ENCODE assay signal across 23 cellular contexts in the genomic region with DNA sequence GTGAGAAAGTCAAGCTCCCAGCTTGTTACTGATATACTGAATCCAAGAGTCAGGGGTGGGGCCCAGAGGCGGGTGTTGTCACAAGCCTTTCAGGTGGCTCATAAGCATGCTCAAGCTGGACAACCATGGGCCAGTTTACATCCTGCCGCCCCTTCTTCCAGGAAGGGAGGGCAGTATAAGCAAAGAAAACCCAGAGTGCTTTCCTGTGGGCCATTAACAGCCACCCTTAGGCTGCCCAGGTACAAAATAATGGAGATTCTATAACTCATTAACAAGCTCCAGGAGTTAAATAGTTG.
DNase-seq lines count a peak whose midpoint lies in the region; ATAC-seq, FAIRE-seq and TF ChIP-seq lines count a peak whose summit lies in the region.
"Had no signal": no experiment of that assay in that cellular context is flagged by ENCODE, and none has a peak within 500 bp of the region (broad histone marks: within the 10 kb centered on the region; RNA-seq: fewer than 3 reads in every experiment).

No MANE protein-coding gene starts in this region.

- H3K27me3 ChIP-seq in H9 (ENCODE audit: insufficient read depth, low read length) (no peaks in the 10 kb centered on the region), thoracic aorta (replicated peaks; ENCODE audit: insufficient read depth) (no peaks in the 10 kb centered on the region)

- no peak overlapping the region for H3K14ac ChIP-seq in H9 (ENCODE audit: insufficient read depth, low read length)

- no peak overlapping the region for H2BK120ac ChIP-seq in H9 (ENCODE audit: low read depth, low read length, poor library complexity, severe bottlenecking)

- H3K79me1 ChIP-seq in H9 (ENCODE audit: insufficient read depth, low read depth, low read length, poor library complexity, severe bottlenecking), result no peaks in the 10 kb centered on the region

- TF ChIP-seq CTCF in H9 (conservative IDR thresholded peaks at IDR 0.05), result no peak
- no peak for TF ChIP-seq CTCF in WTC11 (IDR thresholded peaks at IDR 0.05)
- TF ChIP-seq CTCF in kidney (IDR thresholded peaks at IDR 0.05; ENCODE audit: borderline replicate concordance, extremely low read depth, insufficient read depth), result no peak
- TF ChIP-seq CTCF in thoracic aorta (IDR thresholded peaks at IDR 0.05), result no peak

- H3K36me3 ChIP-seq in kidney (ENCODE audit: control insufficient read depth in 1 of 2, insufficient read depth in 2 of 2, low read length in 2 of 2), result no peaks in the 10 kb centered on the region
- no peaks in the 10 kb centered on the region for H3K36me3 ChIP-seq in thoracic aorta

- H3K36me3 Mint-ChIP-seq in H9 (ENCODE audit: insufficient read depth in 1 of 3, low read depth in 3 of 3) (no peaks in the 10 kb centered on the region), WTC11 (no peaks in the 10 kb centered on the region)
- H3K36me3 Mint-ChIP-seq: CD4-positive, alpha-beta memory T cell had no signal

- H3K4me1 ChIP-seq in H9 (ENCODE audit: insufficient read depth, low read length) (peaks cover 2% of the 10 kb centered on the region; the same call in 1 of the 2 replicates), kidney (ENCODE audit: control insufficient read depth in 1 of 2, insufficient read depth in 1 of 2, low read depth in 1 of 2, low read length in 2 of 2) (no peaks in the 10 kb centered on the region), thoracic aorta (ENCODE audit: control insufficient read depth in 1 of 2, low read depth in 2 of 2) (peaks cover 7 to 58% of the 10 kb centered on the region in 2 donors)

- H3K9ac ChIP-seq in H9 (ENCODE audit: extremely low read depth, insufficient read length, low read length), result no peak overlapping the region
- no peak overlapping the region for H3K9ac ChIP-seq in kidney (ENCODE audit: low read length in 2 of 2)
- H3K9ac ChIP-seq: SK-N-SH had no signal

- no peak overlapping the region for H2BK12ac ChIP-seq in H9 (ENCODE audit: insufficient read length, low read depth, low read length)

- POLR2A ChIA-PET in WTC11 (lab: Charles Lee), result interaction anchor here (0.9 kb wide), 1 partner anchor 37 kb away, joined by 3 read pairs; no protein-coding TSS in a partner anchor

- H3K4me3 Mint-ChIP-seq in H9 (no peak overlapping the region), WTC11 (no peak overlapping the region)
- H3K4me3 Mint-ChIP-seq: CD4-positive, alpha-beta memory T cell had no signal

- no peak overlapping the region for H4K5ac ChIP-seq in H9 (ENCODE audit: insufficient read length, low read depth, low read length)

- no peak overlapping the region for H3K27ac ChIP-seq in H9 (ENCODE audit: insufficient read length, low read depth, low read length)
- no peak overlapping the region for H3K27ac ChIP-seq in kidney (ENCODE audit: low read depth in 2 of 2, low read length in 2 of 2)
- H3K27ac ChIP-seq in thoracic aorta, result peak overlapping the region; percentile 55 to 73
- H3K27ac ChIP-seq: HL-60 had no signal

- intact Hi-C loops in kidney (cut with DNase I), result no loop called here

- H3T11ph ChIP-seq in H9 (ENCODE audit: low read length), result no peak overlapping the region

- no peak overlapping the region for H2BK5ac ChIP-seq in H9 (ENCODE audit: insufficient read length, low read length)

- H3K4me3 ChIP-seq in kidney (ENCODE audit: low read length in 2 of 2) (no peak overlapping the region), thoracic aorta (no peak overlapping the region)
- H3K4me3 ChIP-seq: K562 had no signal

- H3K27ac Mint-ChIP-seq in H9, result peak overlapping the region in 2 of 3 experiments; percentile 39 to 61; a peak in 4 of 7 replicates
- H3K27ac Mint-ChIP-seq in WTC11, result peak overlapping the region; percentile 85
- H3K27ac Mint-ChIP-seq: CD4-positive, alpha-beta memory T cell had no signal

- no peak overlapping the region for H3K4ac ChIP-seq in H9 (ENCODE audit: low read depth, low read length)

- no peaks in the 10 kb centered on the region for H3K23me2 ChIP-seq in H9 (ENCODE audit: insufficient read length, low read depth, low read length, poor library complexity, severe bottlenecking)

- ATAC-seq in WTC11 (no peak), thoracic aorta (ENCODE audit: insufficient number of reproducible peaks, low FRiP score, low read depth) (no peak), SK-N-SH treated with all-trans-retinoic acid at 6 μM for 48 hours (no peak)
- ATAC-seq: HCT116, HepG2, K562 had no signal

- no peaks in the 10 kb centered on the region for H3K79me2 ChIP-seq in H9 (ENCODE audit: insufficient read depth, low read length)

- H2BK15ac ChIP-seq in H9 (ENCODE audit: low read depth, low read length), result no peak overlapping the region

- H3K9me3 Mint-ChIP-seq in H9, result no peaks in the 10 kb centered on the region
- 0 out of 2 replicates have a peak, but pooled peaks cover 4% of the 10 kb centered on the region for H3K9me3 Mint-ChIP-seq in WTC11
- H3K9me3 Mint-ChIP-seq: CD4-positive, alpha-beta memory T cell had no signal

- H3K27me3 Mint-ChIP-seq in H9 (ENCODE audit: low read depth), result no peaks in the 10 kb centered on the region; the same call in 1 of the 2 replicates
- H3K27me3 Mint-ChIP-seq in WTC11 (ENCODE audit: low read depth), result no peaks in the 10 kb centered on the region
- H3K27me3 Mint-ChIP-seq: CD4-positive, alpha-beta memory T cell had no signal

- H3K4me1 Mint-ChIP-seq in H9 (peaks cover 40 to 42% of the 10 kb centered on the region in 2 experiments), WTC11 (peaks cover 57% of the 10 kb centered on the region)
- H3K4me1 Mint-ChIP-seq: CD4-positive, alpha-beta memory T cell had no signal

- no peak for FAIRE-seq in kidney (lab: Jason Lieb, UNC)
- FAIRE-seq: G401.6, HepG2, K562, RCC 7860 had no signal

- no peak overlapping the region for H3K23ac ChIP-seq in H9 (ENCODE audit: insufficient read length, low read depth, low read length)

- no peak for DNase-seq in H9
- no peak for DNase-seq in WTC11 (ENCODE audit: low spot score)
- peak; percentile 87 for DNase-seq in kidney
- DNase-seq in thoracic aorta (ENCODE audit: low spot score), result no peak
- no peak for DNase-seq in NCI-H1436 treated with DMSO at 0.1 percent for 48 hours (lab: John Stamatoyannopoulos, UW)
- no peak for DNase-seq in medulla oblongata (ENCODE audit: extremely low spot score)
- DNase-seq: CD4-positive, alpha-beta memory T cell; COR-L47; GOT3; Kasumi-1; NCI-H1092 treated with DMSO at 0.1 percent for 48 hours; NCI-H1436; NCI-H187 treated with DMSO at 0.1 percent for 48 hours; NCI-H446; NCI-H526 treated with DMSO at 0.1 percent for 48 hours; SK-N-SH had no signal

- H4K8ac ChIP-seq in H9 (replicated peaks; ENCODE audit: insufficient read length, low read depth, low read length), result no peak overlapping the region

- WGBS in H9 (ENCODE audit: extremely low coverage, insufficient read length, low lambda C conversion rate), result no CpG with 5 or more reads among the region's 2 CpGs

- H3K9me3 ChIP-seq in H9 (ENCODE audit: control insufficient read depth, low read depth, low read length) (no peaks in the 10 kb centered on the region), kidney (ENCODE audit: control insufficient read depth in 1 of 2, low read length in 2 of 2) (no peaks in the 10 kb centered on the region), thoracic aorta (no peaks in the 10 kb centered on the region)
- H3K9me3 ChIP-seq: SK-N-SH had no signal

- no peak overlapping the region for H3K4me2 ChIP-seq in H9 (ENCODE audit: insufficient read depth, insufficient read length, low read length)
- H3K4me2 ChIP-seq: SK-N-SH had no signal

- H2BK20ac ChIP-seq in H9 (ENCODE audit: low read depth, low read length, poor library complexity, severe bottlenecking), result no peak overlapping the region

- H2AFZ ChIP-seq in H9 (ENCODE audit: low read length), result no peak overlapping the region

- no peak overlapping the region for H2AK5ac ChIP-seq in H9 (ENCODE audit: insufficient read length, low read length)

- no peak overlapping the region for H3K18ac ChIP-seq in H9 (ENCODE audit: insufficient read length, low read depth, low read length)

- H3K56ac ChIP-seq in H9 (ENCODE audit: insufficient read length, low read depth, low read length), result no peak overlapping the region

- H4K91ac ChIP-seq in H9 (ENCODE audit: insufficient read length, low read depth, low read length), result no peak overlapping the region

- CTCF ChIA-PET in WTC11 (lab: Charles Lee), result interaction anchor here (1.2 to 1.9 kb wide), 4 partner anchors 45 to 174 kb away, joined by 3 to 6 read pairs (median 4); no protein-coding TSS in a partner anchor

- H4K20me1 ChIP-seq in H9 (ENCODE audit: control insufficient read depth, insufficient read depth, insufficient read length), result no peaks in the 10 kb centered on the region

TF ChIP-seq in WTC11, 78 proteins besides CTCF, POLR2A, EP300 and RAD21:
- TF ChIP-seq HMGA2 (CRISPR knock-in tag; IDR thresholded peaks at IDR 0.05), result no peak
- 0 out of 2 replicates have a peak, but pooled peaks have one; percentile 23 for TF ChIP-seq FOXK1 (CRISPR knock-in tag; IDR thresholded peaks at IDR 0.05)

TF ChIP-seq in SK-N-SH treated with all-trans-retinoic acid at 6 μM for 48 hours, 23 proteins besides CTCF, POLR2A, EP300 and RAD21 (continues in another document):
- TF ChIP-seq PPARA (CRISPR knock-in tag; IDR thresholded peaks at IDR 0.05; ENCODE audit: borderline replicate concordance) (no peak), ZC3H10 (CRISPR knock-in tag; IDR thresholded peaks at IDR 0.05) (no peak), ISL1 (CRISPR knock-in tag; IDR thresholded peaks at IDR 0.05) (no peak), TCF4 (CRISPR knock-in tag; IDR thresholded peaks at IDR 0.05; ENCODE audit: borderline replicate concordance) (no peak), ZNF565 (CRISPR knock-in tag; conservative IDR thresholded peaks at IDR 0.05; ENCODE audit: low read depth) (no peak), SNAI2 (CRISPR knock-in tag; IDR thresholded peaks at IDR 0.05) (no peak), CSDC2 (CRISPR knock-in tag; IDR thresholded peaks at IDR 0.05) (no peak), ZNF8 (CRISPR knock-in tag; IDR thresholded peaks at IDR 0.05) (no peak), ZFP3 (CRISPR knock-in tag; IDR thresholded peaks at IDR 0.05) (no peak), BACH2 (CRISPR knock-in tag; IDR thresholded peaks at IDR 0.05; ENCODE audit: borderline replicate concordance) (no peak), OSR1 (CRISPR knock-in tag; IDR thresholded peaks at IDR 0.05) (no peak)
- TF ChIP-seq, protein P1, sequence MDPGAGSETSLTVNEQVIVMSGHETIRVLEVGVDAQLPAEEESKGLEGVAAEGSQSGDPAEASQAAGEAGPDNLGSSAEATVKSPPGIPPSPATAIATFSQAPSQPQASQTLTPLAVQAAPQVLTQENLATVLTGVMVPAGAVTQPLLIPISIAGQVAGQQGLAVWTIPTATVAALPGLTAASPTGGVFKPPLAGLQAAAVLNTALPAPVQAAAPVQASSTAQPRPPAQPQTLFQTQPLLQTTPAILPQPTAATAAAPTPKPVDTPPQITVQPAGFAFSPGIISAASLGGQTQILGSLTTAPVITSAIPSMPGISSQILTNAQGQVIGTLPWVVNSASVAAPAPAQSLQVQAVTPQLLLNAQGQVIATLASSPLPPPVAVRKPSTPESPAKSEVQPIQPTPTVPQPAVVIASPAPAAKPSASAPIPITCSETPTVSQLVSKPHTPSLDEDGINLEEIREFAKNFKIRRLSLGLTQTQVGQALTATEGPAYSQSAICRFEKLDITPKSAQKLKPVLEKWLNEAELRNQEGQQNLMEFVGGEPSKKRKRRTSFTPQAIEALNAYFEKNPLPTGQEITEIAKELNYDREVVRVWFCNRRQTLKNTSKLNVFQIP (CRISPR knock-in tag; IDR thresholded peaks at IDR 0.05; ENCODE audit: borderline replicate concordance, low read depth), result no peak

Comparison
In these comparisons a context has a peak if more than half of its experiments do, and no peak if none do; other contexts are left out.
1. H3K27ac ChIP-seq: peak in thoracic aorta (2 of 2); none in H9 (single experiment) and kidney (0 of 2).